ENCODE assay signal across 9 cellular contexts in genomic region chr19:39498262-39499081, GRCh38. TPM values are rescaled to one million over a fixed set of nuclear protein-coding genes. Genes with fewer than 3 reads are reported as not detected.
DNase-seq lines count a peak whose midpoint lies in the region; ATAC-seq and TF ChIP-seq lines count a peak whose summit lies in the region.
"Had no signal": no experiment of that assay in that cellular context is flagged by ENCODE, and none has a peak within 500 bp of the region (broad histone marks: within the 10 kb centered on the region; RNA-seq: fewer than 3 reads in every experiment).

Gene DLL3 (plus strand): TSS chr19:39498947. CDS start chr19:39498975, 28 bp downstream.

- intact Hi-C loops in CD4-positive, alpha-beta memory T cell (cut with micrococcal nuclease): loop anchor here (1.0 to 5.0 kb wide), 2 partner anchors 34 to 174 kb away; partner anchors contain the start of gene EID2B
- intact Hi-C loops in esophagus muscularis mucosa (cut with DNase I): no loop called here

- WGBS in esophagus muscularis mucosa: 1% methylated on average over 34 of the region's 38 CpGs

- no peaks in the 10 kb centered on the region for H3K9me3 Mint-ChIP-seq in CD4-positive, alpha-beta memory T cell

- H3K36me3 Mint-ChIP-seq in CD4-positive, alpha-beta memory T cell: no peaks in the 10 kb centered on the region

- in situ Hi-C loops in SK-MEL-5 (cut with HindIII; ENCODE audit: low pct_unique_long_range_greater_than_20kb, low sequenced_read_pairs): no loop called here

- no peaks in the 10 kb centered on the region for H3K9me3 ChIP-seq in CD4-positive, alpha-beta memory T cell (ENCODE audit: control insufficient read depth in 1 of 2, low read length in 2 of 2)
- peaks cover 0 to 3% (median 0%) of the 10 kb centered on the region in 4 donors for H3K9me3 ChIP-seq in esophagus muscularis mucosa

- TF ChIP-seq EP300 in esophagus muscularis mucosa (IDR thresholded peaks at IDR 0.05): no peak

- peak in 2 of 5 donors; percentile 21 to 47 for DNase-seq in CD4-positive, alpha-beta memory T cell
- peak; percentile 49 to 61 for DNase-seq in Kasumi-1 (lab: John Stamatoyannopoulos, UW)
- DNase-seq in SK-MEL-5 (ENCODE audit: low read depth, low spot score): peak; percentile 50
- DNase-seq in esophagus muscularis mucosa (ENCODE audit: extremely low spot score): no peak
- DNase-seq in stimulated activated naive CD4-positive, alpha-beta T cell treated with Interleukin-2 at 50 U/mL for 16 hours (lab: John Stamatoyannopoulos, UW): peak; percentile 21
- DNase-seq in activated gamma-delta T cell treated with Interleukin-2 at 50 U/mL for 16 hours: no peak
- DNase-seq in iPS-NIHi11 (ENCODE audit: low spot score): no peak

- no peak for TF ChIP-seq POLR2A in esophagus muscularis mucosa (IDR thresholded peaks at IDR 0.05; ENCODE audit: low read depth)

- H3K4me3 Mint-ChIP-seq in CD4-positive, alpha-beta memory T cell: peak within 1 kb of the TSS; percentile 40 to 78 (median 66)

- peaks cover 15 to 34% (median 21%) of the 10 kb centered on the region in 4 donors for H3K4me1 Mint-ChIP-seq in CD4-positive, alpha-beta memory T cell

- peaks cover 28% of the 10 kb centered on the region for H3K4me1 ChIP-seq in CD4-positive, alpha-beta memory T cell (ENCODE audit: insufficient read depth, low read length)
- H3K4me1 ChIP-seq in esophagus muscularis mucosa: peaks cover 19 to 31% (median 27%) of the 10 kb centered on the region in 4 donors

- peak within 1 kb of the TSS in 1 of 2 donors; percentile 22 for H3K4me3 ChIP-seq in CD4-positive, alpha-beta memory T cell (ENCODE audit: low read length in 2 of 2)
- H3K4me3 ChIP-seq in esophagus muscularis mucosa: peak within 1 kb of the TSS in 3 of 4 donors; percentile 0 to 23 (median 12)

- CTCF ChIA-PET in CD4-positive, alpha-beta memory T cell (lab: Charles Lee; ENCODE audit: partially characterized antibody): interaction anchor here (0.6 to 1.2 kb wide), 2 partner anchors 20 to 36 kb away, joined by 3 to 4 read pairs; no protein-coding TSS in a partner anchor

- H3K27me3 Mint-ChIP-seq in CD4-positive, alpha-beta memory T cell: peaks cover 36 to 37% of the 10 kb centered on the region in 2 donors

- peaks cover 26% of the 10 kb centered on the region for H3K27me3 ChIP-seq in CD4-positive, alpha-beta memory T cell (ENCODE audit: insufficient read depth, low read length)
- H3K27me3 ChIP-seq in esophagus muscularis mucosa: peaks cover 0 to 77% (median 34%) of the 10 kb centered on the region in 4 donors

- H3K36me3 ChIP-seq in CD4-positive, alpha-beta memory T cell (ENCODE audit: insufficient read depth, low read length): no peaks in the 10 kb centered on the region
- H3K36me3 ChIP-seq in esophagus muscularis mucosa: no peaks in the 10 kb centered on the region

- H3K27ac ChIP-seq in CD4-positive, alpha-beta memory T cell (ENCODE audit: low read depth, low read length): no peak within 1 kb of the TSS
- no peak within 1 kb of the TSS for H3K27ac ChIP-seq in esophagus muscularis mucosa (replicated peaks in 1 of 4)

- POLR2A ChIA-PET in CD4-positive, alpha-beta memory T cell (lab: Charles Lee; ENCODE audit: partially characterized antibody): interaction anchor here (1.3 kb wide), 1 partner anchor 87 kb away, joined by 4 read pairs; the partner anchor contains the start of gene PLEKHG2

- H3K27ac Mint-ChIP-seq in CD4-positive, alpha-beta memory T cell: peak within 1 kb of the TSS in 2 of 7 donors; percentile 2 to 80

- no peak for ATAC-seq in GM19467 (IDR thresholded peaks at IDR 0.05; ENCODE audit: unreplicated experiment)

- TF ChIP-seq CTCF in esophagus muscularis mucosa (IDR thresholded peaks at IDR 0.05): no peak

RNA-seq across cellular contexts. Expression of gene DLL3, which starts in this region (rescaled TPM):
- total RNA-seq in CD4-positive, alpha-beta memory T cell: under 1 TPM in 1 of 2 experiments, not detected in 1; 0.14 TPM
- polyA plus RNA-seq in CD4-positive, alpha-beta memory T cell: under 1 TPM; 0.16 to 0.19 TPM
- 42.4 and 45.3 TPM in 2 replicates for total RNA-seq in SK-MEL-5 (2014; rRNA removed; shearing (Covaris generic))
- 83.5 and 86.4 TPM in 2 replicates for polyA plus RNA-seq in SK-MEL-5 (2015; cell fraction: cytosol; rRNA removed)
- polyA plus RNA-seq in SK-MEL-5 (2015; cell fraction: nucleus; rRNA removed): 14.0 and 17.4 TPM in 2 replicates
- total RNA-seq in esophagus muscularis mucosa: not detected
- total RNA-seq: subcutaneous adipose tissue had no signal

Comparison
In these comparisons a context has a peak if more than half of its experiments do, and no peak if none do; other contexts are left out.
1. RNA of gene DLL3 (total RNA-seq): 42.4 to 45.3 TPM in SK-MEL-5; 0.14 TPM in CD4-positive, alpha-beta memory T cell and not detected in esophagus muscularis mucosa; every median in the first group is over 10 times any median in the second.
2. DNase-seq: peak in Kasumi-1 (2 of 2), SK-MEL-5 (single experiment) and stimulated activated naive CD4-positive, alpha-beta T cell treated with Interleukin-2 at 50 U/mL for 16 hours (single experiment); none in esophagus muscularis mucosa (single experiment), activated gamma-delta T cell treated with Interleukin-2 at 50 U/mL for 16 hours (single experiment) and iPS-NIHi11 (single experiment).